Comparison of ENCODE assay signal across 27 cellular contexts in genomic region chr17:82780195-82780594, GRCh38. TPM values are rescaled to one million over a fixed set of nuclear protein-coding genes. Genes with fewer than 3 reads are reported as not detected.
"Had no signal": no experiment of that assay in that cellular context is flagged by ENCODE, and none has a peak within 500 bp of the region (broad histone marks: within the 10 kb centered on the region; RNA-seq: fewer than 3 reads in every experiment).

No MANE protein-coding gene starts in this region.

- H3K36me3 ChIP-seq: breast epithelium, colonic mucosa, neural progenitor cell, ovary, prostate gland had no signal

- H3K4me3 ChIP-seq: adrenal gland, ascending aorta, breast epithelium, colonic mucosa, dorsolateral prefrontal cortex, gastrocnemius medialis, mucosa of descending colon, neural progenitor cell, ovary, prostate gland, suprapubic skin, tibial nerve, vagina had no signal

- H3K4me1 ChIP-seq: adrenal gland, ascending aorta, breast epithelium, colonic mucosa, prostate gland had no signal

- H3K9me3 ChIP-seq: adrenal gland, ascending aorta, breast epithelium, colonic mucosa, gastrocnemius medialis, mucosa of descending colon, ovary, prostate gland, suprapubic skin, tibial nerve, vagina had no signal

- H3K4me2 ChIP-seq: neural progenitor cell had no signal

- H3K27me3 ChIP-seq: adrenal gland, ascending aorta, breast epithelium, colonic mucosa, dorsolateral prefrontal cortex, gastrocnemius medialis, neural progenitor cell, ovary, suprapubic skin, tibial nerve, vagina had no signal

- ATAC-seq: activated T-helper 17 cell treated with anti-CD3 and anti-CD28 coated beads, Interleukin-2, amount 50 U/mL, for 72 hours; effector memory CD8-positive, alpha-beta T cell; gastrocnemius medialis; mucosa of descending colon; naive thymus-derived CD4-positive, alpha-beta T cell; stimulated activated naive CD8-positive, alpha-beta T cell treated with anti-CD3 and anti-CD28 coated beads, Interleukin-15, amount 100 ng/mL, for 72 hours had no signal

- H3K27ac ChIP-seq: ascending aorta, breast epithelium, colonic mucosa, dorsolateral prefrontal cortex, gastrocnemius medialis, neural progenitor cell, ovary, prostate gland, suprapubic skin, vagina had no signal

- H2AFZ ChIP-seq: neural progenitor cell had no signal

- H3K9ac ChIP-seq: neural progenitor cell had no signal

- DNase-seq: activated CD4-positive, alpha-beta T cell treated with anti-CD3 and anti-CD28 coated beads, Interleukin-2, amount 50 U/mL, for 4 hours; activated CD8-positive, alpha-beta memory T cell treated with anti-CD3 and anti-CD28 coated beads for 24 hours; activated CD8-positive, alpha-beta memory T cell treated with anti-CD3 and anti-CD28 coated beads, Interleukin-2, amount 50 U/mL, for 4 hours; activated naive CD4-positive, alpha-beta T cell; activated T-cell treated with anti-CD3 and anti-CD28 coated beads, Interleukin-2, amount 50 U/mL, for 24 hours; adrenal gland; colonic mucosa; dorsolateral prefrontal cortex; effector memory CD8-positive, alpha-beta T cell; gastrocnemius medialis; hypothalamus; mesendoderm; mucosa of descending colon; naive thymus-derived CD4-positive, alpha-beta T cell; ovary; stimulated activated CD4-positive, alpha-beta T cell treated with anti-CD3 and anti-CD28 coated beads, Interleukin-12 subunit alpha, Interleukin-12 subunit beta, amount 100 ng/mL, for 4 hours; stimulated activated CD4-positive, alpha-beta T cell treated with anti-CD3 and anti-CD28 coated beads, Interleukin-1b, Interleukin-23, amount 100 ng/mL, for 48 hours; stimulated activated naive CD8-positive, alpha-beta T cell treated with anti-CD3 and anti-CD28 coated beads, Interleukin-15, amount 100 ng/mL, for 72 hours; T-helper 1 cell had no signal

RNA-seq across cellular contexts. Expression of gene ZNF750, which starts 59.6 kb away (rescaled TPM):
- total RNA-seq: activated T-helper 17 cell treated with anti-CD3 and anti-CD28 coated beads, Interleukin-2, amount 50 U/mL, for 72 hours; ascending aorta; colonic mucosa; mucosa of descending colon; naive thymus-derived CD4-positive, alpha-beta T cell; ovary; tibial nerve had no signal
